In genomic region chr2:1817256-1818127, GRCh38 we compare ENCODE assay signal across 8 cellular contexts.
A peak's percentile ranks its signal among the peaks of the same experiment; 100 is the strongest.
DNase-seq lines count a peak whose midpoint lies in the region; ATAC-seq and TF ChIP-seq lines count a peak whose summit lies in the region.

No MANE protein-coding gene starts in this region.

- H3K9me3 Mint-ChIP-seq in chondrocyte (ENCODE audit: low read depth) = no peaks in the 10 kb centered on the region

- intact Hi-C loops in left lung (cut with DNase I) = no loop called here

- no peak overlapping the region for H3K27ac ChIP-seq in left lung

- peak overlapping the region; percentile 93 for H3K27ac Mint-ChIP-seq in chondrocyte (ENCODE audit: unreplicated experiment)

- H3K36me3 ChIP-seq in left lung = no peaks in the 10 kb centered on the region

- peaks cover 0 to 2% of the 10 kb centered on the region in 2 donors for H3K4me1 ChIP-seq in left lung

- H3K4me3 Mint-ChIP-seq in chondrocyte (ENCODE audit: unreplicated experiment) = peak overlapping the region; percentile 51

- H3K36me3 Mint-ChIP-seq in chondrocyte (ENCODE audit: low read depth) = no peaks in the 10 kb centered on the region

- H3K4me3 ChIP-seq in left lung = no peak overlapping the region

- no peaks in the 10 kb centered on the region for H3K27me3 Mint-ChIP-seq in chondrocyte (ENCODE audit: low read depth)

- ATAC-seq in GM21825 (IDR thresholded peaks at IDR 0.05; ENCODE audit: unreplicated experiment) (peak; percentile 80), left lung (peak; percentile 96)

- peaks cover 0 to 16% of the 10 kb centered on the region in 2 donors for H3K27me3 ChIP-seq in left lung

- DNase-seq in GM03348 (ENCODE audit: low spot score) (peak; percentile 98), LoVo (ENCODE audit: low spot score) (peak; percentile 47), chondrocyte (ENCODE audit: low spot score) (peak; percentile 91), left lung (peak; percentile 80 to 93), KG1 (lab: John Stamatoyannopoulos, UW) (no peak)
- DNase-seq in activated CD4-positive, alpha-beta T cell treated with anti-CD3 and anti-CD28 coated beads for 1 hour = peak; percentile 36
- peak; percentile 39 for DNase-seq in stimulated activated CD4-positive, alpha-beta T cell treated with anti-CD3 and anti-CD28 coated beads, Interleukin-1b, Interleukin-23, amount 100 ng/mL, for 48 hours

- H3K9me3 ChIP-seq in left lung = no peaks in the 10 kb centered on the region

- TF ChIP-seq CTCF in chondrocyte (IDR thresholded peaks at IDR 0.05) (peak; percentile 99), left lung (IDR thresholded peaks at IDR 0.05) (peak; percentile 91 to 95)

- peaks cover 24% of the 10 kb centered on the region for H3K4me1 Mint-ChIP-seq in chondrocyte (ENCODE audit: low read depth)
